In genomic region chr4:17812125-17812524, GRCh38 we compare ENCODE assay signal across 11 cellular contexts. TPM values are rescaled to one million over a fixed set of nuclear protein-coding genes. Genes with fewer than 3 reads are reported as not detected.
DNase-seq lines count a peak whose midpoint lies in the region; ATAC-seq, FAIRE-seq and TF ChIP-seq lines count a peak whose summit lies in the region.
"Had no signal": no experiment of that assay in that cellular context is flagged by ENCODE, and none has a peak within 500 bp of the region (broad histone marks: within the 10 kb centered on the region; RNA-seq: fewer than 3 reads in every experiment).

No MANE protein-coding gene starts in this region.

- peaks cover 42 to 56% (median 45%) of the 10 kb centered on the region in 3 donors for H3K4me1 Mint-ChIP-seq in T-cell

- peaks cover 32% of the 10 kb centered on the region for H3K4me1 ChIP-seq in A549

- no peak for FAIRE-seq in A549 (lab: Jason Lieb, UNC)

- peak overlapping the region; percentile 77 to 100 (median 95) for H3K4me3 Mint-ChIP-seq in T-cell

- no peak for TF ChIP-seq EP300 in A549 (IDR thresholded peaks at IDR 0.05)

- TF ChIP-seq RAD21 in A549 (conservative IDR thresholded peaks at IDR 0.05 in 1 of 2, IDR thresholded peaks at IDR 0.05 in 1 of 2): no peak

- H3K4me3 ChIP-seq in A549 (peak overlapping the region; percentile 75), GM12865 (ENCODE audit: low read depth, low read length) (peak overlapping the region; percentile 73)

- TF ChIP-seq CTCF in A549 (IDR thresholded peaks at IDR 0.05): no peak
- TF ChIP-seq CTCF in GM12865 (IDR thresholded peaks at IDR 0.05; ENCODE audit: insufficient read depth, low read depth, low read length, missing control alignments): no peak

- H3K27ac ChIP-seq in A549 (peak overlapping the region; percentile 61 to 89; a peak in 5 of 6 replicates), substantia nigra (ENCODE audit: low read depth, low read length, poor library complexity, severe bottlenecking) (no peak overlapping the region)
- H3K27ac ChIP-seq: parathyroid adenoma had no signal

- H3K4me2 ChIP-seq in A549: peak overlapping the region; percentile 82

- peaks cover 9% of the 10 kb centered on the region for H3K36me3 Mint-ChIP-seq in T-cell

- no peaks in the 10 kb centered on the region for H3K27me3 Mint-ChIP-seq in T-cell

- DNase-seq in A549 (ENCODE audit: low read depth in 1 of 2, low spot score in 1 of 2): no peak
- DNase-seq in GM12865 (ENCODE audit: low read depth): no peak
- no peak for DNase-seq in T-cell
- peak; percentile 20 for DNase-seq in fibroblast of peridontal ligament (ENCODE audit: extremely low read depth)
- DNase-seq in stimulated activated CD4-positive, alpha-beta T cell treated with anti-CD3 and anti-CD28 coated beads, Interleukin-2, amount 100 ng/mL, for 24 hours: no peak
- no peak for DNase-seq in NOMO-1 (lab: John Stamatoyannopoulos, UW; ENCODE audit: unreplicated experiment in 2 of 2)
- DNase-seq in substantia nigra (lab: John Stamatoyannopoulos, UW): no peak
- DNase-seq in A172 (ENCODE audit: low spot score): no peak
- DNase-seq: activated CD4-positive, alpha-beta T cell treated with anti-CD3 and anti-CD28 coated beads, Interleukin-2, amount 50 U/mL, for 4 hours; GOT3 had no signal

- ATAC-seq in A549: no peak
- no peak for ATAC-seq in T-cell (replicated peaks in 1 of 4)

- TF ChIP-seq POLR2A in A549 (IDR thresholded peaks at IDR 0.05; ENCODE audit: low read length): no peak

- no peaks in the 10 kb centered on the region for H3K9me3 ChIP-seq in A549

- no peaks in the 10 kb centered on the region for H3K9me3 Mint-ChIP-seq in T-cell

- no peak overlapping the region for H3K27ac Mint-ChIP-seq in T-cell

- CTCF ChIA-PET in A549 (lab: Yijun Ruan, JAX) (no interaction called here), T-cell (lab: Charles Lee) (no interaction called here)

- POLR2A ChIA-PET in A549 (lab: Yijun Ruan, JAX): no interaction called here
- POLR2A ChIA-PET in T-cell (lab: Charles Lee): no interaction called here

- 1% methylated on average over 3 of the region's 3 CpGs for WGBS in A549 (ENCODE audit: missing lambda C conversion rate)

TF ChIP-seq in A549, 52 proteins besides CTCF, POLR2A, EP300 and RAD21:
- TF ChIP-seq BCL3 (IDR thresholded peaks at IDR 0.05) (no peak), NFE2L2 (conservative IDR thresholded peaks at IDR 0.05; ENCODE audit: low read length) (no peak), HOXB5 (CRISPR knock-in tag; IDR thresholded peaks at IDR 0.05) (no peak), FOXS1 (CRISPR knock-in tag; IDR thresholded peaks at IDR 0.05) (no peak), HOXA7 (CRISPR knock-in tag; IDR thresholded peaks at IDR 0.05) (no peak), ZFP36 (IDR thresholded peaks at IDR 0.05; ENCODE audit: borderline replicate concordance, partially characterized antibody) (no peak), ESRRA (IDR thresholded peaks at IDR 0.05; ENCODE audit: borderline replicate concordance, low read length) (no peak), RFX5 (IDR thresholded peaks at IDR 0.05) (no peak), SREBF2 (IDR thresholded peaks at IDR 0.05) (no peak), MAFK (IDR thresholded peaks at IDR 0.05; ENCODE audit: partially characterized antibody) (no peak), MAX (IDR thresholded peaks at IDR 0.05) (no peak), USF2 (IDR thresholded peaks at IDR 0.05) (no peak), EHF (CRISPR knock-in tag; IDR thresholded peaks at IDR 0.05) (no peak), TP53 (CRISPR knock-in tag; IDR thresholded peaks at IDR 0.05) (no peak), ATOH8 (CRISPR knock-in tag; IDR thresholded peaks at IDR 0.05; ENCODE audit: low read depth) (no peak), POLR2AphosphoS2 (conservative IDR thresholded peaks at IDR 0.05; ENCODE audit: low read length) (no peak)

RNA-seq across cellular contexts. Expression of gene NCAPG, which starts 1.3 kb away (rescaled TPM):
- polyA plus RNA-seq in A549 (2011; rRNA removed) (22.3 and 36.4 TPM in 2 replicates), A549 (2017; fragmentation: RNase III; extraction: RNeasy Plus Mini Kit Qiagen cat#74134 plus additional on column Dnase treatment) (23.7 to 27.5 TPM (median 23.9 TPM) in 3 replicates)
- polyA plus RNA-seq in A549 (2012; cell fraction: cytosol; rRNA removed): 7.8 and 8.5 TPM in 2 replicates
- polyA plus RNA-seq in A549 (2012; cell fraction: nucleus; rRNA removed): 5.9 and 8.1 TPM in 2 replicates
- polyA minus RNA-seq in A549 (2011; rRNA and poly(A)+ RNA removed): 8.0 and 10.5 TPM in 2 replicates
- total RNA-seq in T-cell: 1 to 10 TPM in 4 of 5 donors, under 1 TPM in 1; 0.73 to 1.8 (median 1.5) TPM
- 77.7 and 98.5 TPM in 2 replicates for total RNA-seq in A172 (2014; rRNA removed; shearing (Covaris generic))

RNA-seq across cellular contexts. Expression of gene DCAF16, which starts 1.6 kb away (rescaled TPM):
- 12.9 and 13.3 TPM in 2 replicates for polyA plus RNA-seq in A549 (2011; rRNA removed)
- 6.9 and 7.4 TPM in 2 replicates for polyA plus RNA-seq in A549 (2012; cell fraction: cytosol; rRNA removed)
- polyA plus RNA-seq in A549 (2012; cell fraction: nucleus; rRNA removed): 5.7 and 7.2 TPM in 2 replicates
- 6.3 to 7.9 TPM (median 6.8 TPM) in 3 replicates for polyA plus RNA-seq in A549 (2017; fragmentation: RNase III; extraction: RNeasy Plus Mini Kit Qiagen cat#74134 plus additional on column Dnase treatment)
- polyA minus RNA-seq in A549 (2011; rRNA and poly(A)+ RNA removed): 9.5 and 11.2 TPM in 2 replicates
- total RNA-seq in T-cell: 10 to 100 TPM; 62.6 to 77.6 (median 73.2) TPM
- 26.8 and 32.1 TPM in 2 replicates for total RNA-seq in A172 (2014; rRNA removed; shearing (Covaris generic))

RNA-seq across cellular contexts. Expression of gene FAM184B, which starts 30.7 kb away (rescaled TPM):
- 0.01 TPM in 1 of 2 replicates, not detected in the other for polyA plus RNA-seq in A549 (2011; rRNA removed)
- polyA plus RNA-seq in A549 (2012; cell fraction: cytosol; rRNA removed): under 0.01 and 0.01 TPM in 2 replicates
- not detected in 2 replicates for polyA plus RNA-seq in A549 (2012; cell fraction: nucleus; rRNA removed)
- 0.01 to 0.04 TPM in 2 of 3 replicates, not detected in the other for polyA plus RNA-seq in A549 (2017; fragmentation: RNase III; extraction: RNeasy Plus Mini Kit Qiagen cat#74134 plus additional on column Dnase treatment)
- polyA minus RNA-seq in A549 (2011; rRNA and poly(A)+ RNA removed): not detected in 2 replicates
- total RNA-seq in T-cell: under 1 TPM in 3 of 5 donors, not detected in 2; 0.03 to 0.09 (median 0.06) TPM
- total RNA-seq in A172 (2014; rRNA removed; shearing (Covaris generic)): not detected in 2 replicates

Comparison
In these comparisons a context has a peak if more than half of its experiments do, and no peak if none do; other contexts are left out.
1. RNA of gene NCAPG, which starts 1.3 kb away (total RNA-seq): 77.7 to 98.5 TPM in A172; 0.73 to 1.8 TPM in T-cell; every median in the first group is over 10 times any median in the second.